Comparison of ENCODE assay signal across 10 cellular contexts in the genomic region with DNA sequence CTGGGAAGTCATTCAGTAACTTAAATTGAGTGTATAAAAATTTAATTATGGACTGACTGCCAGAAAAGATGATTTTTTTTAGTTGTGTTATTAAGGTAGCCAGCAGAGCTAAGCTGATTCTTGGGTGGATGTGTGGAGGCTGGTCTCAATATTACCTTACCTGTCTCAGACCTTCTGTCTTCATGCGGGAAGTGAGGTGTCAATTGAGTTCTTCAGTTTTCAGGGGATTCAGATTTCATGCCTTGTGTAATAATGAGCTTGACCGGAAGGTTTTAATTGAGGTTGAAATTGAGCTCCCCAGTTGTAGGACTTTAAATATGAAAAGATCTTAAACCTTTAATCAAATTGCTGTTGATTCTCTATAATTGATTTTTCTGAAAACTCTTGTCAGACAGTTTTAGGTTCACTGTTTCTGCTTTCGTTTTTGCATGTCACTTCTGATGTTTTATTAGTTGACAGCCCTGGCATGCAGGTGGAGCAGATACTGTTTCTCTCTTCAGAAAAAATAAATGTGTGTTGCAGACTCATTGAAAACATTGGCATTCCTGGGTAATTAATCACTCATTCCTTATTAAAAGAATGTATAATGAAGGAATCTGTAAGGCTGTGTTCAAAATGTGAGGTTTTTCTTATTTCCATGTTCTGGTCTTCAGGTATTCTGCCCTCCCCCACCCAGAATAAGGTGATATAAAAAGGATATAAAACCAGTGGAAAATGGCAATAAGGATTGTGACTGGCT. TPM values are rescaled to one million over a fixed set of nuclear protein-coding genes. Genes with fewer than 3 reads are reported as not detected.
DNase-seq lines count a peak whose midpoint lies in the region; ATAC-seq and TF ChIP-seq lines count a peak whose summit lies in the region.
"Had no signal": no experiment of that assay in that cellular context is flagged by ENCODE, and none has a peak within 500 bp of the region (broad histone marks: within the 10 kb centered on the region; RNA-seq: fewer than 3 reads in every experiment).

No MANE protein-coding gene starts in this region.

- peaks cover 74 to 78% of the 10 kb centered on the region in 2 donors for H3K4me1 Mint-ChIP-seq in immature natural killer cell
- peaks cover 68% of the 10 kb centered on the region for H3K4me1 Mint-ChIP-seq in type B pancreatic cell (ENCODE audit: unreplicated experiment)
- peaks cover 28% of the 10 kb centered on the region for H3K4me1 Mint-ChIP-seq in endothelial cell (ENCODE audit: unreplicated experiment)

- DNase-seq in RPMI8226 (peak; percentile 23), immature natural killer cell (peak in 2 of 3 donors; percentile 20 to 33), type B pancreatic cell (ENCODE audit: extremely low spot score, unreplicated experiment) (no peak), endothelial cell (ENCODE audit: low spot score) (no peak), NCI-H526 treated with DMSO at 0.1 percent for 48 hours (lab: John Stamatoyannopoulos, UW) (no peak)
- no peak for DNase-seq in stimulated activated CD4-positive, alpha-beta T cell treated with anti-CD3 and anti-CD28 coated beads, Interleukin-4, amount 100 ng/mL, for 4 hours

- H3K36me3 Mint-ChIP-seq in immature natural killer cell = peaks cover 0 to 4% (median 3%) of the 10 kb centered on the region in 3 donors
- H3K36me3 Mint-ChIP-seq in type B pancreatic cell = peaks cover 9% of the 10 kb centered on the region
- H3K36me3 Mint-ChIP-seq in endothelial cell (ENCODE audit: low read depth, unreplicated experiment) = no peaks in the 10 kb centered on the region

- H3K27ac Mint-ChIP-seq in immature natural killer cell = peak overlapping the region; percentile 92 to 99 (median 97)
- peak overlapping the region; percentile 51 for H3K27ac Mint-ChIP-seq in type B pancreatic cell
- H3K27ac Mint-ChIP-seq in endothelial cell (ENCODE audit: unreplicated experiment) = no peak overlapping the region

- peak overlapping the region; percentile 53; the same call in 1 of the 2 replicates for H3K4me3 ChIP-seq in GM08714 (ENCODE audit: low read length)

- ATAC-seq in GM21737 (IDR thresholded peaks at IDR 0.05; ENCODE audit: unreplicated experiment) = peak; percentile 32

- H3K27me3 Mint-ChIP-seq in immature natural killer cell (ENCODE audit: low read depth in 3 of 3) (peaks cover 7 to 14% (median 12%) of the 10 kb centered on the region in 3 donors), type B pancreatic cell (no peaks in the 10 kb centered on the region), endothelial cell (ENCODE audit: unreplicated experiment) (peaks cover 2% of the 10 kb centered on the region)

- no peaks in the 10 kb centered on the region for H3K9me3 Mint-ChIP-seq in immature natural killer cell
- no peaks in the 10 kb centered on the region for H3K9me3 Mint-ChIP-seq in type B pancreatic cell
- H3K9me3 Mint-ChIP-seq in endothelial cell (ENCODE audit: unreplicated experiment) = no peaks in the 10 kb centered on the region

- TF ChIP-seq CTCF in type B pancreatic cell (conservative IDR thresholded peaks at IDR 0.05) = no peak
- TF ChIP-seq CTCF in endothelial cell (IDR thresholded peaks at IDR 0.05; ENCODE audit: unreplicated experiment) = no peak

- H3K4me3 Mint-ChIP-seq in immature natural killer cell (peak overlapping the region; percentile 86 to 97 (median 89)), type B pancreatic cell (peak overlapping the region; percentile 65), endothelial cell (ENCODE audit: unreplicated experiment) (no peak overlapping the region)

RNA-seq across cellular contexts. Expression of a gene that starts 54.5 kb away (rescaled TPM):
- polyA plus RNA-seq in immature natural killer cell = 100 to 1,000 TPM in 2 of 3 donors, 10 to 100 TPM in 1; 92.3 to 161 (median 124) TPM
- total RNA-seq in type B pancreatic cell (ENCODE audit: low replicate concordance) = 68.1 and 81.4 TPM in 2 replicates
- 87.0 TPM for total RNA-seq in endothelial cell (ENCODE audit: unreplicated experiment)

RNA-seq across cellular contexts. Expression of a gene that starts 56.6 kb away (rescaled TPM):
- 1 to 10 TPM in 1 of 3 donors, not detected in 2; 6.3 TPM for polyA plus RNA-seq in immature natural killer cell
- not detected in 2 replicates for total RNA-seq in type B pancreatic cell (ENCODE audit: low replicate concordance)
- not detected for total RNA-seq in endothelial cell (ENCODE audit: unreplicated experiment)
- total RNA-seq: lung microvascular endothelial cell, NCI-H460 had no signal

Comparison
In these comparisons a context has a peak if more than half of its experiments do, and no peak if none do; other contexts are left out.
1. DNase-seq: peak in RPMI8226 (single experiment) and immature natural killer cell (2 of 3); none in type B pancreatic cell (single experiment), stimulated activated CD4-positive, alpha-beta T cell treated with anti-CD3 and anti-CD28 coated beads, Interleukin-4, amount 100 ng/mL, for 4 hours (0 of 2), endothelial cell (single experiment) and NCI-H526 treated with DMSO at 0.1 percent for 48 hours (single experiment).